Comparison of ENCODE assay signal across 21 cellular contexts in genomic region chr15:69921626-69922624, GRCh38.
DNase-seq lines count a peak whose midpoint lies in the region; FAIRE-seq and TF ChIP-seq lines count a peak whose summit lies in the region.
"Had no signal": no experiment of that assay in that cellular context is flagged by ENCODE, and none has a peak within 500 bp of the region (broad histone marks: within the 10 kb centered on the region; RNA-seq: fewer than 3 reads in every experiment).

No MANE protein-coding gene starts in this region.

- peaks cover 12% of the 10 kb centered on the region for H3K36me3 Mint-ChIP-seq in HFFc6 (ENCODE audit: low read depth)
- H3K36me3 Mint-ChIP-seq: activated naive CD4-positive, alpha-beta T cell treated with anti-CD3 and anti-CD28 coated beads, Interleukin-2, amount 50 U/mL, for 24 hours had no signal

- TF ChIP-seq RAD21 in H1 (IDR thresholded peaks at IDR 0.05 in 1 of 2, conservative IDR thresholded peaks at IDR 0.05 in 1 of 2; ENCODE audit: low read depth in 2 of 2, low read length in 2 of 2), result no peak

- H3K56ac ChIP-seq in H1 (replicated peaks; ENCODE audit: insufficient read length, low read depth, low read length), result no peak overlapping the region

- peak overlapping the region; percentile 15 for H2BK120ac ChIP-seq in H1 (replicated peaks; ENCODE audit: low read depth, low read length)

- FAIRE-seq in GM18507 (lab: Jason Lieb, UNC), result peak; percentile 78
- FAIRE-seq in H1 (lab: Jason Lieb, UNC), result no peak
- FAIRE-seq: astrocyte had no signal

- H2AFZ ChIP-seq in H1 (ENCODE audit: low read length), result no peak overlapping the region
- H2AFZ ChIP-seq: GM23338, hepatocyte had no signal

- no peak overlapping the region for H2BK5ac ChIP-seq in H1 (ENCODE audit: low read depth, low read length)

- H3K4me3 ChIP-seq in NB4 (ENCODE audit: low read depth, low read length) (no peak overlapping the region), H1 (ENCODE audit: extremely low read depth in 1 of 4, insufficient read depth in 2 of 4, low read depth in 3 of 4, low read length in 4 of 4) (no peak overlapping the region)
- H3K4me3 ChIP-seq: GM23338, hepatocyte, SJSA1, skin epidermis, upper lobe of left lung had no signal

- H3K4ac ChIP-seq in H1 (replicated peaks; ENCODE audit: insufficient read length, low read depth, low read length), result no peak overlapping the region

- peaks cover 28% of the 10 kb centered on the region for H3K9me3 Mint-ChIP-seq in HFFc6

- peaks cover 3 to 14% (median 8%) of the 10 kb centered on the region in 4 experiments; a peak in 6 of 7 replicates for H3K4me1 ChIP-seq in H1 (replicated peaks in 1 of 4; ENCODE audit: control insufficient read depth in 3 of 4, insufficient read depth in 4 of 4, low read length in 3 of 4)
- H3K4me1 ChIP-seq: upper lobe of left lung had no signal

- H3K4me2 ChIP-seq in H1 (ENCODE audit: insufficient read depth in 1 of 2, low read depth in 2 of 2, low read length in 2 of 2), result no peak overlapping the region
- H3K4me2 ChIP-seq: GM23338, hepatocyte had no signal

- H3K23ac ChIP-seq in H1 (ENCODE audit: insufficient read length), result no peak overlapping the region

- no peak overlapping the region for H4K91ac ChIP-seq in H1 (replicated peaks; ENCODE audit: insufficient read length, low read length)

- H2BK20ac ChIP-seq in H1 (ENCODE audit: low read length), result no peak overlapping the region

- no peak overlapping the region for H2BK12ac ChIP-seq in H1 (ENCODE audit: low read depth, low read length)

- H3K27ac Mint-ChIP-seq in HFFc6, result no peak overlapping the region
- H3K27ac Mint-ChIP-seq: activated naive CD4-positive, alpha-beta T cell treated with anti-CD3 and anti-CD28 coated beads, Interleukin-2, amount 50 U/mL, for 24 hours; GM23338 had no signal

- H3K79me1 ChIP-seq in H1 (ENCODE audit: low read depth, low read length), result no peaks in the 10 kb centered on the region

- H3K18ac ChIP-seq in H1 (ENCODE audit: extremely low read depth, low read length), result no peak overlapping the region

- POLR2A ChIA-PET in GM10248 (lab: Yijun Ruan, JAX), result no interaction called here
- POLR2A ChIA-PET in H1 (lab: Charles Lee; ENCODE audit: partially characterized antibody), result interaction anchor here (0.9 to 1.3 kb wide), 2 partner anchors 10 to 158 kb away, joined by 3 read pairs; no protein-coding TSS in a partner anchor

- H3K23me2 ChIP-seq in H1 (ENCODE audit: low read depth, low read length), result no peaks in the 10 kb centered on the region; the same call in 1 of the 2 replicates

- TF ChIP-seq POLR2A in NB4 (IDR thresholded peaks at IDR 0.05; ENCODE audit: extremely low read depth, insufficient read length) (no peak), H1 (IDR thresholded peaks at IDR 0.05; ENCODE audit: control extremely low read depth in 1 of 2, low read depth in 2 of 2, low read length in 2 of 2) (no peak)

- no peaks in the 10 kb centered on the region for H3K36me3 ChIP-seq in H1 (ENCODE audit: control insufficient read depth in 2 of 4, insufficient read depth in 4 of 4, low read length in 3 of 4)
- H3K36me3 ChIP-seq: SJSA1, upper lobe of left lung had no signal

- no peak for TF ChIP-seq CTCF in GM10248 (IDR thresholded peaks at IDR 0.05; ENCODE audit: control extremely low read depth, extremely low read depth, low read depth, missing control alignments)
- TF ChIP-seq CTCF in NB4 (IDR thresholded peaks at IDR 0.05; ENCODE audit: low read depth, low read length), result no peak
- TF ChIP-seq CTCF in H1 (IDR thresholded peaks at IDR 0.05; ENCODE audit: control extremely low read depth in 1 of 3, insufficient read depth in 1 of 3, low read depth in 1 of 3, low read length in 3 of 3), result no peak
- no peak for TF ChIP-seq CTCF in HFFc6 (IDR thresholded peaks at IDR 0.05)

- DNase-seq in GM10248 (ENCODE audit: extremely low spot score) (peak; percentile 62), GM18507 (ENCODE audit: extremely low spot score, insufficient read length, low read depth) (no peak), NB4 (ENCODE audit: low read depth) (peak; percentile 31), H1 (ENCODE audit: low read depth in 1 of 2, low spot score in 2 of 2) (no peak), HFFc6 (no peak), kidney glomerular epithelial cell (lab: John Stamatoyannopoulos, UW) (no peak), Ammon's horn (ENCODE audit: low spot score) (no peak), NCI-H1417 treated with DMSO at 0.1 percent for 48 hours (lab: John Stamatoyannopoulos, UW) (no peak)
- DNase-seq: DMS79; foreskin fibroblast; NCI-H1436; NCI-H524; stimulated activated CD4-positive, alpha-beta T cell treated with anti-CD3 and anti-CD28 coated beads, Interleukin-4, amount 100 ng/mL, for 1 hour; upper lobe of left lung had no signal

- H4K8ac ChIP-seq in H1 (ENCODE audit: extremely low read depth, insufficient read depth, low read length), result no peak overlapping the region

- H3K4me1 Mint-ChIP-seq in HFFc6 (ENCODE audit: low read depth), result no peaks in the 10 kb centered on the region
- H3K4me1 Mint-ChIP-seq: activated naive CD4-positive, alpha-beta T cell treated with anti-CD3 and anti-CD28 coated beads, Interleukin-2, amount 50 U/mL, for 24 hours; central memory CD8-positive, alpha-beta T cell had no signal

- H3K4me3 Mint-ChIP-seq in HFFc6, result no peak overlapping the region
- H3K4me3 Mint-ChIP-seq: activated naive CD4-positive, alpha-beta T cell treated with anti-CD3 and anti-CD28 coated beads, Interleukin-2, amount 50 U/mL, for 24 hours; central memory CD8-positive, alpha-beta T cell; GM23338 had no signal

- CTCF ChIA-PET in GM10248 (lab: Yijun Ruan, JAX) (no interaction called here), H1 (lab: Charles Lee; ENCODE audit: partially characterized antibody) (interaction anchor here (1.2 to 1.3 kb wide), 3 partner anchors 12 to 199 kb away, joined by 3 read pairs; no protein-coding TSS in a partner anchor)

- no peak for TF ChIP-seq EP300 in H1 (IDR thresholded peaks at IDR 0.05; ENCODE audit: borderline replicate concordance in 1 of 2, low read depth in 2 of 2, low read length in 2 of 2)

- WGBS in H1 (ENCODE audit: extremely low coverage in 1 of 2, insufficient coverage in 1 of 2, insufficient read length in 1 of 2, insufficient replicate concordance in 2 of 2, low coverage in 1 of 2, low lambda C conversion rate in 2 of 2, missing lambda C conversion rate in 1 of 2), 2 experiments, result 79% methylated on average over 7 of the region's 7 CpGs; no CpG with 5 or more reads in 1 of the 2 experiments

- no peak overlapping the region; the same call in 1 of the 2 replicates for H2AK5ac ChIP-seq in H1 (ENCODE audit: low read depth, low read length)

- no peak overlapping the region for H3K14ac ChIP-seq in H1 (ENCODE audit: insufficient read length)

- H3K9ac ChIP-seq in H1 (replicated peaks in 1 of 4; ENCODE audit: extremely low read depth in 1 of 4, low read depth in 3 of 4, low read length in 3 of 4), result no peak overlapping the region

- H2BK15ac ChIP-seq in H1 (ENCODE audit: low read length), result no peak overlapping the region

- no peak overlapping the region for H3K27ac ChIP-seq in H1 (ENCODE audit: low read depth, low read length)
- H3K27ac ChIP-seq: hepatocyte, SJSA1, skin epidermis, upper lobe of left lung had no signal

- H3K79me2 ChIP-seq in H1 (ENCODE audit: control insufficient read depth in 1 of 2, insufficient read depth in 2 of 2, low read length in 2 of 2), result no peaks in the 10 kb centered on the region
- H3K79me2 ChIP-seq: hepatocyte had no signal

- H3K27me3 ChIP-seq in H1 (replicated peaks in 1 of 4; ENCODE audit: control insufficient read depth in 3 of 4, extremely low read depth in 1 of 4, insufficient read depth in 3 of 4, low read length in 3 of 4), result no peaks in the 10 kb centered on the region
- H3K27me3 ChIP-seq: hepatocyte, SJSA1, upper lobe of left lung had no signal

- H3K9me3 ChIP-seq in H1 (ENCODE audit: insufficient read depth in 2 of 2, low read depth in 1 of 2, low read length in 1 of 2), result peaks cover 10 to 14% of the 10 kb centered on the region in 2 experiments

- no peak overlapping the region for H4K5ac ChIP-seq in H1 (ENCODE audit: insufficient read length, low read depth, low read length)

- no peaks in the 10 kb centered on the region for H4K20me1 ChIP-seq in H1 (replicated peaks in 1 of 2; ENCODE audit: control insufficient read depth in 1 of 2, insufficient read depth in 2 of 2, low read length in 2 of 2)

- peaks cover 22% of the 10 kb centered on the region for H3K27me3 Mint-ChIP-seq in HFFc6 (ENCODE audit: insufficient read depth)
- H3K27me3 Mint-ChIP-seq: activated naive CD4-positive, alpha-beta T cell treated with anti-CD3 and anti-CD28 coated beads, Interleukin-2, amount 50 U/mL, for 24 hours; central memory CD8-positive, alpha-beta T cell had no signal

TF ChIP-seq in H1, 55 proteins besides CTCF, POLR2A, EP300 and RAD21:
- TF ChIP-seq NRF1 (IDR thresholded peaks at IDR 0.05; ENCODE audit: low read depth, low read length) (no peak), SIN3A (conservative IDR thresholded peaks at IDR 0.05 in 1 of 2, IDR thresholded peaks at IDR 0.05 in 1 of 2; ENCODE audit: low read depth in 1 of 2, low read length in 2 of 2) (no peak), FOSL1 (IDR thresholded peaks at IDR 0.05; ENCODE audit: insufficient read depth, low read depth, low read length) (no peak), SIRT6 (IDR thresholded peaks at IDR 0.05; ENCODE audit: low read length) (no peak), ATF2 (IDR thresholded peaks at IDR 0.05; ENCODE audit: low read length) (no peak), HDAC6 (IDR thresholded peaks at IDR 0.05; ENCODE audit: low read depth, low read length) (no peak), KDM4A (IDR thresholded peaks at IDR 0.05; ENCODE audit: low read depth, low read length, severe bottlenecking) (no peak), CHD1 (IDR thresholded peaks at IDR 0.05; ENCODE audit: low read depth, low read length) (no peak), CTBP2 (IDR thresholded peaks at IDR 0.05; ENCODE audit: borderline replicate concordance, insufficient read depth, insufficient read length, low read length) (no peak), BCL11A (IDR thresholded peaks at IDR 0.05; ENCODE audit: low read depth in 2 of 2, low read length in 2 of 2) (no peak), CHD2 (IDR thresholded peaks at IDR 0.05; ENCODE audit: low read length) (no peak)

Comparison
In these comparisons a context has a peak if more than half of its experiments do, and no peak if none do; other contexts are left out.
1. DNase-seq: peak in GM10248 (single experiment) and NB4 (single experiment); none in GM18507 (single experiment), H1 (0 of 2), HFFc6 (single experiment), kidney glomerular epithelial cell (single experiment), Ammon's horn (single experiment) and NCI-H1417 treated with DMSO at 0.1 percent for 48 hours (single experiment).